7 cellular contexts compared by ENCODE assay signal in genomic region chr9:91949293-91949945, GRCh38. TPM values are rescaled to one million over a fixed set of nuclear protein-coding genes. Genes with fewer than 3 reads are reported as not detected.
A peak's percentile ranks its signal among the peaks of the same experiment; 100 is the strongest.
DNase-seq lines count a peak whose midpoint lies in the region; ATAC-seq and TF ChIP-seq lines count a peak whose summit lies in the region.

No MANE protein-coding gene starts in this region.

- no peaks in the 10 kb centered on the region; a peak in 1 of 7 replicates for H3K36me3 Mint-ChIP-seq in H9 (ENCODE audit: insufficient read depth in 1 of 3, low read depth in 3 of 3)

- peak overlapping the region; percentile 62 to 84 for H3K4me3 Mint-ChIP-seq in H9

- no peak overlapping the region for H2BK15ac ChIP-seq in H9 (ENCODE audit: low read depth, low read length)

- H3K4ac ChIP-seq in H9 (ENCODE audit: low read depth, low read length): no peak overlapping the region

- no peak for ATAC-seq in GM21367 (IDR thresholded peaks at IDR 0.05; ENCODE audit: unreplicated experiment)

- peak; percentile 44 for DNase-seq in H9
- DNase-seq in SW480 (ENCODE audit: low spot score): peak; percentile 40
- no peak for DNase-seq in right atrium auricular region (ENCODE audit: low spot score)
- no peak for DNase-seq in smooth muscle cell (lab: John Stamatoyannopoulos, UW; ENCODE audit: unreplicated experiment)
- no peak for DNase-seq in Ammon's horn (ENCODE audit: low spot score)
- no peak for DNase-seq in NCI-H524 treated with DMSO at 0.1 percent for 48 hours (lab: John Stamatoyannopoulos, UW)

- no peak overlapping the region for H3T11ph ChIP-seq in H9 (ENCODE audit: low read length)

- no peaks in the 10 kb centered on the region for H3K9me3 ChIP-seq in H9 (ENCODE audit: control insufficient read depth, low read depth, low read length)
- no peaks in the 10 kb centered on the region for H3K9me3 ChIP-seq in right atrium auricular region
- H3K9me3 ChIP-seq in smooth muscle cell (replicated peaks; ENCODE audit: low read depth): no peaks in the 10 kb centered on the region

- no peak overlapping the region for H2BK20ac ChIP-seq in H9 (ENCODE audit: low read depth, low read length, poor library complexity, severe bottlenecking)

- no peak overlapping the region for H2BK12ac ChIP-seq in H9 (ENCODE audit: insufficient read length, low read depth, low read length)

- peaks cover 23% of the 10 kb centered on the region; the same call in 1 of the 2 replicates for H3K27me3 ChIP-seq in H9 (ENCODE audit: insufficient read depth, low read length)
- H3K27me3 ChIP-seq in right atrium auricular region: no peaks in the 10 kb centered on the region
- H3K27me3 ChIP-seq in smooth muscle cell (ENCODE audit: low read depth): no peaks in the 10 kb centered on the region

- no peaks in the 10 kb centered on the region for H3K9me3 Mint-ChIP-seq in H9

- H3K23ac ChIP-seq in H9 (ENCODE audit: insufficient read length, low read depth, low read length): no peak overlapping the region

- no peak overlapping the region for H4K91ac ChIP-seq in H9 (ENCODE audit: insufficient read length, low read depth, low read length)

- H3K4me1 ChIP-seq in H9 (ENCODE audit: insufficient read depth, low read length): no peaks in the 10 kb centered on the region
- H3K4me1 ChIP-seq in right atrium auricular region: peaks cover 0 to 31% of the 10 kb centered on the region in 2 donors
- H3K4me1 ChIP-seq in smooth muscle cell (ENCODE audit: low read depth): peaks cover 44% of the 10 kb centered on the region

- no peaks in the 10 kb centered on the region for H3K79me1 ChIP-seq in H9 (ENCODE audit: insufficient read depth, low read depth, low read length, poor library complexity, severe bottlenecking)

- peaks cover 20 to 40% of the 10 kb centered on the region in 2 experiments for H3K4me1 Mint-ChIP-seq in H9

- no peak overlapping the region for H4K8ac ChIP-seq in H9 (replicated peaks; ENCODE audit: insufficient read length, low read depth, low read length)

- no peak overlapping the region for H3K27ac ChIP-seq in H9 (ENCODE audit: insufficient read length, low read depth, low read length)
- H3K27ac ChIP-seq in right atrium auricular region: peak overlapping the region; percentile 80 to 82
- peak overlapping the region; percentile 21 for H3K27ac ChIP-seq in smooth muscle cell (ENCODE audit: low read depth)

- no peak overlapping the region for H3K56ac ChIP-seq in H9 (ENCODE audit: insufficient read length, low read depth, low read length)

- H3K79me2 ChIP-seq in H9 (ENCODE audit: insufficient read depth, low read length): no peaks in the 10 kb centered on the region; the same call in 1 of the 2 replicates
- H3K79me2 ChIP-seq in smooth muscle cell (ENCODE audit: low read depth): peaks cover 34% of the 10 kb centered on the region

- H3K27ac Mint-ChIP-seq in H9: no peak overlapping the region

- no peak overlapping the region for H3K14ac ChIP-seq in H9 (ENCODE audit: insufficient read depth, low read length)

- WGBS in H9 (ENCODE audit: extremely low coverage, insufficient read length, low lambda C conversion rate): no CpG with 5 or more reads among the region's 72 CpGs
- WGBS in smooth muscle cell (ENCODE audit: low lambda C conversion rate): 2% methylated on average over 59 of the region's 72 CpGs

- H3K9ac ChIP-seq in H9 (ENCODE audit: extremely low read depth, insufficient read length, low read length) (no peak overlapping the region), smooth muscle cell (ENCODE audit: low read depth) (peak overlapping the region; percentile 61)

- no peak overlapping the region for H2AK5ac ChIP-seq in H9 (ENCODE audit: insufficient read length, low read length)

- H4K20me1 ChIP-seq in H9 (ENCODE audit: control insufficient read depth, insufficient read depth, insufficient read length) (no peaks in the 10 kb centered on the region), smooth muscle cell (ENCODE audit: low read depth) (peaks cover 18% of the 10 kb centered on the region)

- H2BK5ac ChIP-seq in H9 (ENCODE audit: insufficient read length, low read length): no peak overlapping the region

- H3K4me2 ChIP-seq in H9 (ENCODE audit: insufficient read depth, insufficient read length, low read length) (peak overlapping the region; percentile 77), smooth muscle cell (peak overlapping the region; percentile 90)

- TF ChIP-seq CTCF in H9 (conservative IDR thresholded peaks at IDR 0.05): no peak
- no peak for TF ChIP-seq CTCF in right atrium auricular region (IDR thresholded peaks at IDR 0.05)
- TF ChIP-seq CTCF in smooth muscle cell (IDR thresholded peaks at IDR 0.05; ENCODE audit: borderline replicate concordance, insufficient read depth, poor library complexity, severe bottlenecking): no peak

- H3F3A ChIP-seq in smooth muscle cell (ENCODE audit: low read depth): peaks cover 25% of the 10 kb centered on the region

- peak overlapping the region; percentile 61 for H3K18ac ChIP-seq in H9 (ENCODE audit: insufficient read length, low read depth, low read length)

- H2AFZ ChIP-seq in H9 (ENCODE audit: low read length) (no peak overlapping the region), smooth muscle cell (ENCODE audit: low read depth) (peak overlapping the region; percentile 85)

- no peaks in the 10 kb centered on the region for H3K36me3 ChIP-seq in right atrium auricular region
- no peaks in the 10 kb centered on the region for H3K36me3 ChIP-seq in smooth muscle cell (ENCODE audit: low read depth)

- peaks cover 16% of the 10 kb centered on the region for H3K23me2 ChIP-seq in H9 (ENCODE audit: insufficient read length, low read depth, low read length, poor library complexity, severe bottlenecking)

- peaks cover 89% of the 10 kb centered on the region for H3K27me3 Mint-ChIP-seq in H9 (ENCODE audit: low read depth)

- no peak overlapping the region for H2BK120ac ChIP-seq in H9 (ENCODE audit: low read depth, low read length, poor library complexity, severe bottlenecking)

- no peak overlapping the region for H4K5ac ChIP-seq in H9 (ENCODE audit: insufficient read length, low read depth, low read length)

- H3K4me3 ChIP-seq in right atrium auricular region (peak overlapping the region; percentile 65 to 66), smooth muscle cell (peak overlapping the region; percentile 92)

RNA-seq across cellular contexts. Expression of gene ROR2, which starts 0.6 kb away (rescaled TPM):
- 2.7 TPM in 2 replicates for total RNA-seq in H9 (2021)
- 10 to 100 TPM; 21.8 to 28.5 TPM for total RNA-seq in right atrium auricular region
- 15.7 and 16.7 TPM in 2 replicates for total RNA-seq in smooth muscle cell
- polyA plus RNA-seq in smooth muscle cell: 16.3 and 21.7 TPM in 2 replicates

Comparison
In these comparisons a context has a peak if more than half of its experiments do, and no peak if none do; other contexts are left out.
1. DNase-seq: peak in H9 (single experiment) and SW480 (single experiment); none in right atrium auricular region (single experiment), smooth muscle cell (single experiment), Ammon's horn (single experiment) and NCI-H524 treated with DMSO at 0.1 percent for 48 hours (single experiment).